In genomic region chr16:22962905-22963304, GRCh38 we compare ENCODE assay signal across 2 cellular contexts.
TF ChIP-seq lines count a peak whose summit lies in the region.

No MANE protein-coding gene starts in this region.

TF ChIP-seq in HEK293, 187 proteins besides CTCF, POLR2A, EP300 and RAD21:
- peak; percentile 44; the same call in 1 of the 2 replicates for TF ChIP-seq ZNF585B (tag by site-specific recombination; IDR thresholded peaks at IDR 0.05)
- no peak for TF ChIP-seq ZBTB48 (tag by site-specific recombination; IDR thresholded peaks at IDR 0.05)
- TF ChIP-seq ZNF23 (tag by site-specific recombination; IDR thresholded peaks at IDR 0.05; ENCODE audit: borderline replicate concordance), result no peak
- no peak for TF ChIP-seq ZNF513 (tag by site-specific recombination; IDR thresholded peaks at IDR 0.05)
- TF ChIP-seq ZNF37A (tag by site-specific recombination; IDR thresholded peaks at IDR 0.05), result no peak
- no peak for TF ChIP-seq ZNF571 (tag by site-specific recombination; IDR thresholded peaks at IDR 0.05)

TF ChIP-seq in H1, 55 proteins besides CTCF, POLR2A, EP300 and RAD21:
- TF ChIP-seq USF2 (IDR thresholded peaks at IDR 0.05; ENCODE audit: low read length) (no peak), E2F6 (IDR thresholded peaks at IDR 0.05) (peak; percentile 81), MAX (IDR thresholded peaks at IDR 0.05) (peak; percentile 25; the same call in 1 of the 2 replicates), TCF12 (IDR thresholded peaks at IDR 0.05; ENCODE audit: low read depth, low read length) (peak; percentile 72; the same call in 1 of the 2 replicates), SIN3A (conservative IDR thresholded peaks at IDR 0.05 in 1 of 2, IDR thresholded peaks at IDR 0.05 in 1 of 2; ENCODE audit: low read depth in 1 of 2, low read length in 2 of 2) (no peak)
